ENCODE assay signal across 15 cellular contexts in genomic region chr6:90160013-90160412, GRCh38.
A peak's percentile ranks its signal among the peaks of the same experiment; 100 is the strongest.
DNase-seq lines count a peak whose midpoint lies in the region; ATAC-seq and TF ChIP-seq lines count a peak whose summit lies in the region.
"Had no signal": no experiment of that assay in that cellular context is flagged by ENCODE, and none has a peak within 500 bp of the region (broad histone marks: within the 10 kb centered on the region; RNA-seq: fewer than 3 reads in every experiment).

No MANE protein-coding gene starts in this region.

- no TSS peak for BruUV-seq in A673 (replicated peaks; lab: Mats Ljungman, UMichigan)

- H3K4me3 Mint-ChIP-seq in activated naive CD8-positive, alpha-beta T cell treated with anti-CD3 and anti-CD28 coated beads for 36 hours: peak overlapping the region; percentile 14
- no peak overlapping the region for H3K4me3 Mint-ChIP-seq in activated CD4-positive, alpha-beta memory T cell treated with anti-CD3 and anti-CD28 coated beads for 36 hours
- H3K4me3 Mint-ChIP-seq: dendritic cell treated with granulocyte-macrophage colony-stimulating factor and Interleukin-4, amounts not matched to agents 40 ng/mL and 50 ng/mL, for 4 days had no signal

- POLR2A ChIA-PET in A673 (lab: Charles Lee; ENCODE audit: low non-redundant PET): no interaction called here
- POLR2A ChIA-PET in activated CD4-positive, alpha-beta memory T cell treated with anti-CD3 and anti-CD28 coated beads for 36 hours (lab: Charles Lee): no interaction called here

- ATAC-seq in GM19035 (IDR thresholded peaks at IDR 0.05; ENCODE audit: unreplicated experiment) (no peak), GM18505 (IDR thresholded peaks at IDR 0.05; ENCODE audit: unreplicated experiment) (no peak)

- TF ChIP-seq POLR2A in GM18505 (IDR thresholded peaks at IDR 0.05; ENCODE audit: borderline replicate concordance, extremely low read depth, insufficient read depth, insufficient read length): no peak

- no peak for TF ChIP-seq CTCF in A673 (conservative IDR thresholded peaks at IDR 0.05; ENCODE audit: low read depth, low read length)

- H3K4me1 Mint-ChIP-seq in activated naive CD8-positive, alpha-beta T cell treated with anti-CD3 and anti-CD28 coated beads for 36 hours: peaks cover 78% of the 10 kb centered on the region
- peaks cover 53% of the 10 kb centered on the region for H3K4me1 Mint-ChIP-seq in activated CD4-positive, alpha-beta memory T cell treated with anti-CD3 and anti-CD28 coated beads for 36 hours (ENCODE audit: low read depth)

- no peaks in the 10 kb centered on the region for H3K27me3 ChIP-seq in A673 (replicated peaks; ENCODE audit: insufficient read depth, low read depth, low read length, poor library complexity)
- no peaks in the 10 kb centered on the region for H3K27me3 ChIP-seq in effector memory CD4-positive, alpha-beta T cell (replicated peaks; ENCODE audit: control insufficient read depth, insufficient read depth, low read length, poor library complexity, severe bottlenecking)
- H3K27me3 ChIP-seq: adrenal gland had no signal

- CTCF ChIA-PET in A673 (lab: Charles Lee): interaction anchor here (1.0 kb wide), 1 partner anchor 220 kb away, joined by 3 read pairs; no protein-coding TSS in a partner anchor
- CTCF ChIA-PET in activated CD4-positive, alpha-beta memory T cell treated with anti-CD3 and anti-CD28 coated beads for 36 hours (lab: Charles Lee): no interaction called here

- no peaks in the 10 kb centered on the region for H3K27me3 Mint-ChIP-seq in activated naive CD8-positive, alpha-beta T cell treated with anti-CD3 and anti-CD28 coated beads for 36 hours
- H3K27me3 Mint-ChIP-seq in activated CD4-positive, alpha-beta memory T cell treated with anti-CD3 and anti-CD28 coated beads for 36 hours: no peaks in the 10 kb centered on the region

- peaks cover 25% of the 10 kb centered on the region for H3K4me1 ChIP-seq in A673 (ENCODE audit: insufficient read depth, low read length, poor library complexity, severe bottlenecking)
- H3K4me1 ChIP-seq in effector memory CD4-positive, alpha-beta T cell (ENCODE audit: control insufficient read depth, insufficient read depth, low read length, poor library complexity, severe bottlenecking): peaks cover 12% of the 10 kb centered on the region
- H3K4me1 ChIP-seq: prostate gland had no signal

- no peaks in the 10 kb centered on the region for H3K9me3 Mint-ChIP-seq in activated naive CD8-positive, alpha-beta T cell treated with anti-CD3 and anti-CD28 coated beads for 36 hours
- H3K9me3 Mint-ChIP-seq in activated CD4-positive, alpha-beta memory T cell treated with anti-CD3 and anti-CD28 coated beads for 36 hours: no peaks in the 10 kb centered on the region
- H3K9me3 Mint-ChIP-seq: dendritic cell treated with granulocyte-macrophage colony-stimulating factor and Interleukin-4, amounts not matched to agents 40 ng/mL and 50 ng/mL, for 4 days had no signal

- H3K4me3 ChIP-seq in A673 (ENCODE audit: low read depth, low read length, poor library complexity, severe bottlenecking): no peak overlapping the region
- no peak overlapping the region for H3K4me3 ChIP-seq in effector memory CD4-positive, alpha-beta T cell (ENCODE audit: insufficient read depth, low read depth, low read length, poor library complexity, severe bottlenecking)
- H3K4me3 ChIP-seq: adrenal gland, prostate gland had no signal

- DNase-seq in A673 (ENCODE audit: low spot score): peak; percentile 75
- peak; percentile 55 for DNase-seq in COR-L47 (lab: John Stamatoyannopoulos, UW)
- DNase-seq in activated naive CD8-positive, alpha-beta T cell treated with anti-CD3 and anti-CD28 coated beads for 36 hours: no peak
- DNase-seq in middle frontal gyrus (ENCODE audit: extremely low spot score, low spot score): peak; percentile 47
- DNase-seq in activated CD4-positive, alpha-beta memory T cell treated with anti-CD3 and anti-CD28 coated beads for 36 hours: no peak
- no peak for DNase-seq in effector memory CD4-positive, alpha-beta T cell
- DNase-seq: adrenal gland; GF-D8; mesendoderm; NCI-H524 treated with DMSO at 0.1 percent for 48 hours; stimulated activated CD4-positive, alpha-beta T cell treated with anti-CD3 and anti-CD28 coated beads, Interleukin-2, amount 100 ng/mL, for 48 hours had no signal

- H3K9me3 ChIP-seq in A673 (ENCODE audit: low read depth, low read length, poor library complexity, severe bottlenecking): no peaks in the 10 kb centered on the region
- no peaks in the 10 kb centered on the region for H3K9me3 ChIP-seq in effector memory CD4-positive, alpha-beta T cell (ENCODE audit: control insufficient read depth, low read length)
- H3K9me3 ChIP-seq: adrenal gland, prostate gland had no signal

- peak overlapping the region; percentile 37 for H3K27ac ChIP-seq in A673 (ENCODE audit: low read depth, low read length, poor library complexity, severe bottlenecking)
- no peak overlapping the region for H3K27ac ChIP-seq in effector memory CD4-positive, alpha-beta T cell (ENCODE audit: insufficient read depth, low read length, poor library complexity, severe bottlenecking)
- H3K27ac ChIP-seq: adrenal gland, prostate gland had no signal

- intact Hi-C loops in A673 (cut with micrococcal nuclease; ENCODE audit: unreplicated experiment): no loop called here
- intact Hi-C loops in activated CD4-positive, alpha-beta memory T cell treated with anti-CD3 and anti-CD28 coated beads for 36 hours (cut with micrococcal nuclease): no loop called here

- peak overlapping the region; percentile 70 for H3K27ac Mint-ChIP-seq in activated naive CD8-positive, alpha-beta T cell treated with anti-CD3 and anti-CD28 coated beads for 36 hours
- H3K27ac Mint-ChIP-seq in activated CD4-positive, alpha-beta memory T cell treated with anti-CD3 and anti-CD28 coated beads for 36 hours: no peak overlapping the region
- H3K27ac Mint-ChIP-seq: dendritic cell treated with granulocyte-macrophage colony-stimulating factor and Interleukin-4, amounts not matched to agents 40 ng/mL and 50 ng/mL, for 4 days had no signal

- peaks cover 45% of the 10 kb centered on the region for H3K36me3 Mint-ChIP-seq in activated naive CD8-positive, alpha-beta T cell treated with anti-CD3 and anti-CD28 coated beads for 36 hours
- H3K36me3 Mint-ChIP-seq in activated CD4-positive, alpha-beta memory T cell treated with anti-CD3 and anti-CD28 coated beads for 36 hours: peaks cover 6% of the 10 kb centered on the region

- no peaks in the 10 kb centered on the region for H3K36me3 ChIP-seq in A673 (ENCODE audit: insufficient read depth, low read length, poor library complexity, severe bottlenecking)
- H3K36me3 ChIP-seq in effector memory CD4-positive, alpha-beta T cell (ENCODE audit: control insufficient read depth, insufficient read depth, low read length): no peaks in the 10 kb centered on the region
- H3K36me3 ChIP-seq: adrenal gland, prostate gland had no signal

Comparison
In these comparisons a context has a peak if more than half of its experiments do, and no peak if none do; other contexts are left out.
1. DNase-seq: peak in A673 (single experiment), COR-L47 (single experiment) and middle frontal gyrus (single experiment); none in activated naive CD8-positive, alpha-beta T cell treated with anti-CD3 and anti-CD28 coated beads for 36 hours (single experiment), activated CD4-positive, alpha-beta memory T cell treated with anti-CD3 and anti-CD28 coated beads for 36 hours (single experiment) and effector memory CD4-positive, alpha-beta T cell (0 of 3).